19 cellular contexts compared by ENCODE assay signal in genomic region chr10:7370511-7370910, GRCh38.
"Had no signal": no experiment of that assay in that cellular context is flagged by ENCODE, and none has a peak within 500 bp of the region (broad histone marks: within the 10 kb centered on the region; RNA-seq: fewer than 3 reads in every experiment).

No MANE protein-coding gene starts in this region.

- H3K27me3 Mint-ChIP-seq: naive thymus-derived CD8-positive, alpha-beta T cell had no signal

- H3K4me3 ChIP-seq: coronary artery, heart right ventricle, mucosa of descending colon, neural progenitor cell, ovary, right atrium auricular region, sigmoid colon, skin epidermis, testis, tibial nerve had no signal

- ATAC-seq: heart right ventricle; left lobe of liver; mucosa of descending colon; naive thymus-derived CD8-positive, alpha-beta T cell had no signal

- DNase-seq: effector CD4-positive, alpha-beta T cell; heart right ventricle; hypothalamus; mammary epithelial cell; mucosa of descending colon; naive thymus-derived CD8-positive, alpha-beta T cell; nucleus accumbens; ovary; sigmoid colon; stimulated activated CD4-positive, alpha-beta T cell treated with anti-CD3 and anti-CD28 coated beads, Interleukin-2, amount 100 ng/mL, for 24 hours; stimulated activated CD4-positive, alpha-beta T cell treated with anti-CD3 and anti-CD28 coated beads, Interleukin-4, amount 100 ng/mL, for 4 hours; stimulated activated naive CD4-positive, alpha-beta T cell treated with Interleukin-2 at 50 U/mL for 16 hours; testis had no signal

- H3K4me3 Mint-ChIP-seq: naive thymus-derived CD8-positive, alpha-beta T cell; neural progenitor cell had no signal

- H3K9me3 Mint-ChIP-seq: naive thymus-derived CD8-positive, alpha-beta T cell had no signal

- H3K27ac Mint-ChIP-seq: neural progenitor cell had no signal

- H3K9me3 ChIP-seq: mucosa of descending colon, ovary, right atrium auricular region, sigmoid colon, testis, tibial nerve had no signal

- H3K4me1 ChIP-seq: right atrium auricular region, sigmoid colon, testis, tibial nerve had no signal

- H3K27me3 ChIP-seq: heart right ventricle, neural progenitor cell, ovary, right atrium auricular region, sigmoid colon, testis, tibial nerve had no signal

- H3K27ac ChIP-seq: coronary artery, heart right ventricle, neural progenitor cell, ovary, right atrium auricular region, sigmoid colon, skin epidermis, testis, tibial nerve had no signal

- H3K36me3 ChIP-seq: neural progenitor cell had no signal
